7 cellular contexts compared by ENCODE assay signal in genomic region chr16:50450957-50451356, GRCh38.
"Had no signal": no experiment of that assay in that cellular context is flagged by ENCODE, and none has a peak within 500 bp of the region (broad histone marks: within the 10 kb centered on the region; RNA-seq: fewer than 3 reads in every experiment).

No MANE protein-coding gene starts in this region.

- DNase-seq: GM23248, GOT3, H7, HFFc6, KBM-7 had no signal

- H3K9me3 Mint-ChIP-seq: HFFc6, IgD-negative memory B cell had no signal

- H3K27ac ChIP-seq: GM23248 had no signal

- H3K4me3 ChIP-seq: GM23248, HAP-1 had no signal

- H2AFZ ChIP-seq: GM23248 had no signal

- H3K9ac ChIP-seq: GM23248 had no signal

- H3K36me3 ChIP-seq: HAP-1 had no signal

- H3K4me3 Mint-ChIP-seq: HFFc6, IgD-negative memory B cell had no signal

- H3K27ac Mint-ChIP-seq: HFFc6, IgD-negative memory B cell had no signal

- H3K4me1 ChIP-seq: HAP-1 had no signal

- H3K9me3 ChIP-seq: HAP-1 had no signal

- H3K36me3 Mint-ChIP-seq: IgD-negative memory B cell had no signal
